11 cellular contexts compared by ENCODE assay signal in genomic region chr17:5239769-5240168, GRCh38. TPM values are rescaled to one million over a fixed set of nuclear protein-coding genes. Genes with fewer than 3 reads are reported as not detected.
"Had no signal": no experiment of that assay in that cellular context is flagged by ENCODE, and none has a peak within 500 bp of the region (broad histone marks: within the 10 kb centered on the region; RNA-seq: fewer than 3 reads in every experiment).

No MANE protein-coding gene starts in this region.

RNA-seq across cellular contexts. Expression of gene SCIMP, which starts 5.1 kb away (rescaled TPM):
- total RNA-seq: activated CD4-positive, alpha-beta memory T cell treated with anti-CD3 and anti-CD28 coated beads for 36 hours; activated CD4-positive, alpha-beta T cell treated with anti-CD3 and anti-CD28 coated beads, Interleukin-2, amount 10 ng/mL, durations not matched to agents 24 days and 14 days; activated naive CD4-positive, alpha-beta T cell treated with anti-CD3 and anti-CD28 coated beads for 36 hours; activated naive CD8-positive, alpha-beta T cell treated with anti-CD3 and anti-CD28 coated beads for 36 hours; activated T-cell treated with anti-CD3 and anti-CD28 coated beads, Interleukin-2, amount 50 U/mL, for 72 hours; activated T-helper 1 cell treated with anti-CD3 and anti-CD28 coated beads, Interleukin-12 subunit alpha, Interleukin-12 subunit beta, Interleukin-2, Interleukin-4 antibody, amounts not matched to agents 30 ng/mL and 10 ng/mL and 1 ng/mL, durations not matched to agents 14 hours and 24 hours and 36 hours; activated T-helper 17 cell treated with anti-CD3 and anti-CD28 coated beads, Interleukin-2, amount 50 U/mL, for 72 hours; astrocyte; T-helper 1 cell treated with Interleukin-12 subunit alpha and Interleukin-12 subunit beta and Interleukin-4 antibody, amounts not matched to agents 30 ng/mL and 1 ng/mL, for 36 hours; T-helper 2 cell treated with Interferon-gamma antibody and Interleukin-4, amounts not matched to agents 100 ng/mL and 5 ng/mL, for 36 hours; WTC11 had no signal
